Comparison of ENCODE assay signal across 8 cellular contexts in genomic region chr16:71537643-71538042, GRCh38. TPM values are rescaled to one million over a fixed set of nuclear protein-coding genes. Genes with fewer than 3 reads are reported as not detected.
A peak's percentile ranks its signal among the peaks of the same experiment; 100 is the strongest.
DNase-seq lines count a peak whose midpoint lies in the region; ATAC-seq, FAIRE-seq and TF ChIP-seq lines count a peak whose summit lies in the region.

No MANE protein-coding gene starts in this region.

- peak; percentile 43 for DNase-seq in A673 (ENCODE audit: low spot score)
- DNase-seq in GM12864 (ENCODE audit: low read depth) = peak; percentile 21
- DNase-seq in Panc1 (ENCODE audit: low read depth, low spot score) = no peak
- DNase-seq in GM12878 (ENCODE audit: low read depth, low spot score) = peak; percentile 21
- DNase-seq in HepG2 (ENCODE audit: low spot score) = peak; percentile 66
- DNase-seq in upper lobe of left lung = no peak
- no peak for DNase-seq in NCI-H1048 (lab: John Stamatoyannopoulos, UW)

- H3K4me1 ChIP-seq in A673 (ENCODE audit: insufficient read depth, low read length, poor library complexity, severe bottlenecking) (no peaks in the 10 kb centered on the region), Panc1 (ENCODE audit: control insufficient read depth, insufficient read depth, low read length) (no peaks in the 10 kb centered on the region), GM12878 (ENCODE audit: control insufficient read depth, insufficient read depth, low read length) (0 out of 2 replicates have a peak, but pooled peaks cover 4% of the 10 kb centered on the region), HepG2 (ENCODE audit: insufficient read depth, low read length) (no peaks in the 10 kb centered on the region), upper lobe of left lung (no peaks in the 10 kb centered on the region)

- BruUV-seq in A673 (replicated peaks; lab: Mats Ljungman, UMichigan) = no TSS peak
- no TSS peak for BruUV-seq in Panc1 (replicated peaks; lab: Mats Ljungman, UMichigan)
- BruUV-seq in GM12878 (replicated peaks; lab: Mats Ljungman, UMichigan) = no TSS peak
- BruUV-seq in HepG2 (replicated peaks; lab: Mats Ljungman, UMichigan) = no TSS peak

- POLR2A ChIA-PET in A673 (lab: Charles Lee; ENCODE audit: low non-redundant PET) = no interaction called here
- POLR2A ChIA-PET in Panc1 (lab: Charles Lee) = no interaction called here
- POLR2A ChIA-PET in GM12878 (lab: Charles Lee) = no interaction called here
- POLR2A ChIA-PET in HepG2 (lab: Yijun Ruan, JAX) = no interaction called here

- H2AFZ ChIP-seq in GM12878 (ENCODE audit: control insufficient read depth, low read depth, low read length) (0 out of 2 replicates have a peak overlapping the region, but pooled peaks have one; percentile 6), HepG2 (ENCODE audit: low read length) (no peak overlapping the region)

- TF ChIP-seq CTCF in A673 (conservative IDR thresholded peaks at IDR 0.05; ENCODE audit: low read depth, low read length) (peak; percentile 71), GM12864 (IDR thresholded peaks at IDR 0.05; ENCODE audit: low read depth, low read length, missing control alignments) (peak; percentile 84), Panc1 (IDR thresholded peaks at IDR 0.05) (peak; percentile 67), GM12878 (IDR thresholded peaks at IDR 0.05 in 2 of 3, conservative IDR thresholded peaks at IDR 0.05 in 1 of 3; ENCODE audit: control insufficient read depth in 2 of 3, extremely low read depth in 1 of 3, insufficient read depth in 1 of 3, low read depth in 3 of 3, low read length in 3 of 3) (peak; percentile 84 to 87 (median 86)), HepG2 (CRISPR knock-in tag; IDR thresholded peaks at IDR 0.05) (peak; percentile 92), upper lobe of left lung (IDR thresholded peaks at IDR 0.05) (peak in 5 of 6 experiments; percentile 16 to 53 (median 27))

- H3K4me3 ChIP-seq in A673 (ENCODE audit: low read depth, low read length, poor library complexity, severe bottlenecking) (no peak overlapping the region), GM12864 (ENCODE audit: low read depth, low read length) (no peak overlapping the region), Panc1 (ENCODE audit: low read depth in 2 of 2, low read length in 2 of 2) (no peak overlapping the region), GM12878 (no peak overlapping the region), HepG2 (replicated peaks in 1 of 3; ENCODE audit: insufficient read depth in 1 of 3, low read depth in 2 of 3, low read length in 3 of 3) (no peak overlapping the region), upper lobe of left lung (no peak overlapping the region)

- H3K9me3 ChIP-seq in A673 (ENCODE audit: low read depth, low read length, poor library complexity, severe bottlenecking) (no peaks in the 10 kb centered on the region), Panc1 (ENCODE audit: control insufficient read depth, insufficient read depth, low read depth, low read length) (no peaks in the 10 kb centered on the region), GM12878 (replicated peaks; ENCODE audit: control insufficient read depth, insufficient read depth, low read length) (no peaks in the 10 kb centered on the region), HepG2 (ENCODE audit: low read length) (no peaks in the 10 kb centered on the region), upper lobe of left lung (no peaks in the 10 kb centered on the region)

- H3K27ac ChIP-seq in A673 (ENCODE audit: low read depth, low read length, poor library complexity, severe bottlenecking) = no peak overlapping the region
- H3K27ac ChIP-seq in Panc1 (ENCODE audit: low read length) = no peak overlapping the region
- H3K27ac ChIP-seq in GM12878 (ENCODE audit: control insufficient read depth, insufficient read depth) = no peak overlapping the region
- H3K27ac ChIP-seq in HepG2 (ENCODE audit: extremely low read length, insufficient read depth, low read length) = no peak overlapping the region
- no peak overlapping the region for H3K27ac ChIP-seq in upper lobe of left lung

- TF ChIP-seq POLR2A in GM12878 (IDR thresholded peaks at IDR 0.05; ENCODE audit: low read depth, low read length) (no peak), HepG2 (IDR thresholded peaks at IDR 0.05; ENCODE audit: insufficient read depth in 1 of 2, low read depth in 2 of 2, low read length in 2 of 2) (no peak), upper lobe of left lung (IDR thresholded peaks at IDR 0.05) (no peak)

- CTCF ChIA-PET in A673 (lab: Charles Lee) = no interaction called here
- CTCF ChIA-PET in Panc1 (lab: Charles Lee) = no interaction called here
- CTCF ChIA-PET in GM12878 (lab: Yijun Ruan, JAX) = interaction anchor here (0.7 to 8.7 kb wide), 16 partner anchors 9 to 423 kb away, joined by 3 to 134 read pairs (median 10); partner anchors contain the start of gene CHST4
- CTCF ChIA-PET in HepG2 (lab: Yijun Ruan, JAX; ENCODE audit: low intra/inter-chr PET ratio, low total read pairs) = interaction anchor here (2.2 to 2.8 kb wide), 2 partner anchors 73 to 97 kb away, joined by 9 to 20 read pairs; partner anchors contain the start of gene TLE7

- TF ChIP-seq RAD21 in GM12878 (IDR thresholded peaks at IDR 0.05; ENCODE audit: insufficient read depth, low read depth, low read length) (peak; percentile 71), HepG2 (CRISPR knock-in tag; IDR thresholded peaks at IDR 0.05) (peak; percentile 77)

- H3K36me3 ChIP-seq in A673 (ENCODE audit: insufficient read depth, low read length, poor library complexity, severe bottlenecking) (no peaks in the 10 kb centered on the region), Panc1 (ENCODE audit: control insufficient read depth, insufficient read depth, low read length) (no peaks in the 10 kb centered on the region), GM12878 (ENCODE audit: control insufficient read depth in 2 of 2, insufficient read depth in 2 of 2, low read length in 1 of 2) (no peaks in the 10 kb centered on the region), HepG2 (replicated peaks in 1 of 2; ENCODE audit: control insufficient read depth in 1 of 2, insufficient read depth in 2 of 2, low read length in 2 of 2) (no peaks in the 10 kb centered on the region), upper lobe of left lung (no peaks in the 10 kb centered on the region)

- no peak for TF ChIP-seq EP300 in GM12878 (IDR thresholded peaks at IDR 0.05; ENCODE audit: borderline replicate concordance in 1 of 2, control insufficient read depth in 1 of 2, low read depth in 2 of 2, low read length in 2 of 2)
- no peak for TF ChIP-seq EP300 in HepG2 (IDR thresholded peaks at IDR 0.05; ENCODE audit: low read depth in 2 of 2, low read length in 2 of 2)
- no peak for TF ChIP-seq EP300 in HepG2 (CRISPR knock-in tag; IDR thresholded peaks at IDR 0.05; ENCODE audit: borderline replicate concordance)
- TF ChIP-seq EP300 in upper lobe of left lung (IDR thresholded peaks at IDR 0.05) = no peak

- H3K79me2 ChIP-seq in GM12878 (ENCODE audit: control insufficient read depth, insufficient read depth, low read length) = no peaks in the 10 kb centered on the region
- H3K79me2 ChIP-seq in HepG2 (ENCODE audit: insufficient read depth, low read length) = no peaks in the 10 kb centered on the region

- SMC1A ChIA-PET in GM12878 (lab: Charles Lee; ENCODE audit: uncharacterized antibody, unreplicated experiment) = interaction anchor here (0.9 to 4.5 kb wide), 7 partner anchors 12 to 151 kb away, joined by 3 to 52 read pairs (median 15); no protein-coding TSS in a partner anchor

- H3K4me2 ChIP-seq in GM12878 (ENCODE audit: control insufficient read depth, insufficient read depth) (no peak overlapping the region), HepG2 (ENCODE audit: low read depth, low read length) (no peak overlapping the region)

- in situ Hi-C loops in Panc1 (cut with HindIII; ENCODE audit: low pct_unique_long_range_greater_than_20kb, low sequenced_read_pairs) = no loop called here
- in situ Hi-C loops in GM12878 (cut with MboI) = no loop called here
- in situ Hi-C loops in HepG2 (cut with HindIII; ENCODE audit: extremely low pct_ligation_motif_present, low pct_unique_long_range_greater_than_20kb) = loop anchor here (5.0 kb wide), 1 partner anchor 35 kb away; no protein-coding TSS in a partner anchor

- peaks cover 23% of the 10 kb centered on the region for H3K27me3 ChIP-seq in A673 (replicated peaks; ENCODE audit: insufficient read depth, low read depth, low read length, poor library complexity)
- H3K27me3 ChIP-seq in Panc1 (ENCODE audit: control insufficient read depth, insufficient read depth, low read length) = no peaks in the 10 kb centered on the region
- no peaks in the 10 kb centered on the region for H3K27me3 ChIP-seq in GM12878 (replicated peaks in 1 of 2; ENCODE audit: control insufficient read depth in 2 of 2, insufficient read depth in 2 of 2, low read length in 1 of 2)
- H3K27me3 ChIP-seq in HepG2 (ENCODE audit: control insufficient read depth in 1 of 2, insufficient read depth in 2 of 2, low read length in 2 of 2) = peaks cover 0 to 19% of the 10 kb centered on the region in 2 experiments; a peak in 3 of 5 replicates
- H3K27me3 ChIP-seq in upper lobe of left lung = no peaks in the 10 kb centered on the region

- ATAC-seq in HG03342 (IDR thresholded peaks at IDR 0.05; ENCODE audit: unreplicated experiment) = peak; percentile 62
- peak; percentile 79; the same call in 1 of the 2 replicates for ATAC-seq in Panc1
- ATAC-seq in GM12878 = peak; percentile 96
- ATAC-seq in HepG2 = peak; percentile 93
- peak; percentile 32 to 38 for ATAC-seq in upper lobe of left lung (ENCODE audit: low FRiP score in 2 of 2)

- RAD21 ChIA-PET in GM12878 (lab: Charles Lee; ENCODE audit: unreplicated experiment) = interaction anchor here (2.2 to 4.2 kb wide), 4 partner anchors 27 to 72 kb away, joined by 11 to 43 read pairs (median 17); no protein-coding TSS in a partner anchor

- H3K9ac ChIP-seq in GM12878 (ENCODE audit: control insufficient read depth, insufficient read depth, low read length) (no peak overlapping the region), HepG2 (ENCODE audit: insufficient read depth, low read depth, low read length) (no peak overlapping the region)

- H4K20me1 ChIP-seq in GM12878 (ENCODE audit: control insufficient read depth, insufficient read depth) = no peaks in the 10 kb centered on the region
- H4K20me1 ChIP-seq in HepG2 (ENCODE audit: insufficient read depth, low read length) = no peaks in the 10 kb centered on the region

- WGBS in GM12878 (ENCODE audit: insufficient coverage, insufficient replicate concordance, low lambda C conversion rate, missing lambda C conversion rate) = 3% methylated on average over 6 of the region's 6 CpGs
- 7% methylated on average over 5 of the region's 6 CpGs for WGBS in HepG2 (ENCODE audit: low lambda C conversion rate)
- 65 to 74% methylated on average over 6 of the region's 6 CpGs for WGBS in upper lobe of left lung, 2 donors

- FAIRE-seq in GM12878 (lab: Jason Lieb, UNC) (peak; percentile 99), HepG2 (lab: Jason Lieb, UNC) (peak; percentile 99)

- intact Hi-C loops in A673 (cut with micrococcal nuclease; ENCODE audit: unreplicated experiment) (loop anchor here (2.0 kb wide), 1 partner anchor 125 kb away; no protein-coding TSS in a partner anchor), Panc1 (cut with micrococcal nuclease; ENCODE audit: unreplicated experiment) (no loop called here), GM12878 (cut with micrococcal nuclease; ENCODE audit: unreplicated experiment) (loop anchor here (1.0 to 2.0 kb wide), 3 partner anchors 37 to 125 kb away; no protein-coding TSS in a partner anchor), HepG2 (cut with micrococcal nuclease; ENCODE audit: unreplicated experiment) (loop anchor here (1.0 to 5.0 kb wide), 3 partner anchors 35 to 125 kb away; no protein-coding TSS in a partner anchor)

RNA-seq across cellular contexts. Expression of gene CHST4, which starts 11.4 kb away (rescaled TPM):
- not detected in 2 replicates for total RNA-seq in A673 (2021)
- total RNA-seq in Panc1 (2021; ENCODE audit: unreplicated experiment) = 1.1 TPM
- polyA plus RNA-seq in Panc1 (2012; ENCODE audit: insufficient read length) = not detected
- total RNA-seq in GM12878 (2013; cell fraction: nucleolus; rRNA removed) = 0.54 and 0.83 TPM in 2 replicates
- total RNA-seq in GM12878 (2014; rRNA removed) = 0.90 and 1.0 TPM in 2 replicates
- total RNA-seq in GM12878 (2014; rRNA removed; fragmentation: Illumina TruSeq; extraction: Trizol) = 0.55 and 0.67 TPM in 2 replicates
- total RNA-seq in GM12878 (2021) = 0.82 and 1.1 TPM in 2 replicates
- 0.33 TPM for polyA plus RNA-seq in GM12878 (2011; ENCODE audit: low read depth)
- 0.09 and 0.10 TPM in 2 replicates for polyA plus RNA-seq in GM12878 (2011; rRNA removed)
- polyA plus RNA-seq in GM12878 (2011; cell fraction: cytosol; rRNA removed) = 0.12 TPM in 2 replicates
- polyA plus RNA-seq in GM12878 (2011; cell fraction: nucleus; rRNA removed) = 0.09 and 0.10 TPM in 2 replicates
- polyA plus RNA-seq in GM12878 (2012) = 0.39 and 0.79 TPM in 2 replicates
- 0.57 and 0.60 TPM in 2 replicates for polyA plus RNA-seq in GM12878 (2014; fragmentation: Illumina TruSeq; extraction: Trizol)
- polyA plus RNA-seq in GM12878 (2014; fragmentation: Nextera tagmentation; extraction: Ambion mirVana) = 1 to 10 TPM in 1 of 2 experiments, under 1 TPM in 1; 0.60 to 1.4 TPM
- polyA plus RNA-seq in GM12878 (2014; rRNA removed) = 0.50 and 0.81 TPM in 2 replicates
- 1 to 10 TPM; 1.2 to 1.7 TPM for polyA plus RNA-seq in GM12878 (2016; fragmentation: Nextera tagmentation; extraction: Ambion mirVana)
- 0.26 TPM in 1 of 2 replicates, not detected in the other for polyA minus RNA-seq in GM12878 (2011; rRNA and poly(A)+ RNA removed)
- not detected in 2 replicates for polyA minus RNA-seq in GM12878 (2011; cell fraction: cytosol; rRNA and poly(A)+ RNA removed)
- polyA minus RNA-seq in GM12878 (2011; cell fraction: nucleus; rRNA and poly(A)+ RNA removed) = not detected in 2 replicates
- total RNA-seq in HepG2 (2016; rRNA removed; fragmentation: Illumina TruSeq; extraction: Trizol) = not detected in 2 replicates
- not detected in 2 replicates for total RNA-seq in HepG2 (2016; cell fraction: cytosol; rRNA removed; fragmentation: Illumina TruSeq; extraction: Trizol; ENCODE audit: low read depth)
- total RNA-seq in HepG2 (2016; cell fraction: insoluble cytoplasmic fraction; rRNA removed; fragmentation: Illumina TruSeq; extraction: Trizol) = not detected in 2 replicates
- not detected in 2 replicates for total RNA-seq in HepG2 (2016; cell fraction: membrane; rRNA removed; fragmentation: Illumina TruSeq; extraction: Trizol)
- total RNA-seq in HepG2 (2016; cell fraction: nucleus; rRNA removed; fragmentation: Illumina TruSeq; extraction: Trizol) = not detected in 2 replicates
- polyA plus RNA-seq in HepG2 (2011; rRNA removed) = not detected in 2 replicates
- not detected in 2 replicates for polyA plus RNA-seq in HepG2 (2011; cell fraction: cytosol; rRNA removed)
- polyA plus RNA-seq in HepG2 (2011; cell fraction: nucleus; rRNA removed) = not detected in 2 replicates
- polyA plus RNA-seq in HepG2 (2012) = not detected in 2 replicates
- polyA plus RNA-seq in HepG2 (2016; cell fraction: cytosol; fragmentation: Illumina TruSeq; extraction: Trizol; ENCODE audit: low read depth) = not detected in 2 replicates
- not detected in 2 replicates for polyA plus RNA-seq in HepG2 (2016; cell fraction: insoluble cytoplasmic fraction; fragmentation: Illumina TruSeq; extraction: Trizol; ENCODE audit: low read depth)
- not detected in 2 replicates for polyA plus RNA-seq in HepG2 (2016; cell fraction: membrane; fragmentation: Illumina TruSeq; extraction: Trizol; ENCODE audit: low read depth)
- not detected in 2 replicates for polyA plus RNA-seq in HepG2 (2016; cell fraction: nucleus; fragmentation: Illumina TruSeq; extraction: Trizol; ENCODE audit: insufficient read depth, low read depth)
- polyA minus RNA-seq in HepG2 (2011; rRNA and poly(A)+ RNA removed; ENCODE audit: low replicate concordance) = not detected in 2 replicates
- not detected in 2 replicates for polyA minus RNA-seq in HepG2 (2011; cell fraction: cytosol; rRNA and poly(A)+ RNA removed)
- not detected in 2 replicates for polyA minus RNA-seq in HepG2 (2011; cell fraction: nucleus; rRNA and poly(A)+ RNA removed)
- total RNA-seq in upper lobe of left lung = 1 to 10 TPM in 1 of 6 donors, under 1 TPM in 2, not detected in 3; 0.34 to 2.2 (median 0.98) TPM

RNA-seq across cellular contexts. Expression of gene TAT, which starts 39.2 kb away (rescaled TPM):
- not detected in 2 replicates for total RNA-seq in A673 (2021)
- 0.49 TPM for total RNA-seq in Panc1 (2021; ENCODE audit: unreplicated experiment)
- not detected for polyA plus RNA-seq in Panc1 (2012; ENCODE audit: insufficient read length)
- total RNA-seq in GM12878 (2013; cell fraction: nucleolus; rRNA removed) = not detected in 2 replicates
- total RNA-seq in GM12878 (2014; rRNA removed) = 0.05 TPM in 1 of 2 replicates, not detected in the other
- 0.04 TPM in 1 of 2 replicates, not detected in the other for total RNA-seq in GM12878 (2014; rRNA removed; fragmentation: Illumina TruSeq; extraction: Trizol)
- 0.44 and 0.51 TPM in 2 replicates for total RNA-seq in GM12878 (2021)
- polyA plus RNA-seq in GM12878 (2011; ENCODE audit: low read depth) = not detected
- not detected in 2 replicates for polyA plus RNA-seq in GM12878 (2011; rRNA removed)
- polyA plus RNA-seq in GM12878 (2011; cell fraction: cytosol; rRNA removed) = not detected in 2 replicates
- polyA plus RNA-seq in GM12878 (2011; cell fraction: nucleus; rRNA removed) = not detected in 2 replicates
- polyA plus RNA-seq in GM12878 (2012) = 0.05 and 0.06 TPM in 2 replicates
- polyA plus RNA-seq in GM12878 (2014; fragmentation: Illumina TruSeq; extraction: Trizol) = 0.01 TPM in 1 of 2 replicates, not detected in the other
- under 1 TPM; 0.06 to 0.11 TPM for polyA plus RNA-seq in GM12878 (2014; fragmentation: Nextera tagmentation; extraction: Ambion mirVana)
- not detected in 2 replicates for polyA plus RNA-seq in GM12878 (2014; rRNA removed)
- polyA plus RNA-seq in GM12878 (2016; fragmentation: Nextera tagmentation; extraction: Ambion mirVana) = under 1 TPM in 1 of 2 experiments, not detected in 1; 0.19 TPM
- polyA minus RNA-seq in GM12878 (2011; rRNA and poly(A)+ RNA removed) = not detected in 2 replicates
- not detected in 2 replicates for polyA minus RNA-seq in GM12878 (2011; cell fraction: cytosol; rRNA and poly(A)+ RNA removed)
- not detected in 2 replicates for polyA minus RNA-seq in GM12878 (2011; cell fraction: nucleus; rRNA and poly(A)+ RNA removed)
- total RNA-seq in HepG2 (2016; rRNA removed; fragmentation: Illumina TruSeq; extraction: Trizol) = 1.6 and 2.2 TPM in 2 replicates
- 0.44 and 0.51 TPM in 2 replicates for total RNA-seq in HepG2 (2016; cell fraction: cytosol; rRNA removed; fragmentation: Illumina TruSeq; extraction: Trizol; ENCODE audit: low read depth)
- 2.0 and 2.3 TPM in 2 replicates for total RNA-seq in HepG2 (2016; cell fraction: insoluble cytoplasmic fraction; rRNA removed; fragmentation: Illumina TruSeq; extraction: Trizol)
- total RNA-seq in HepG2 (2016; cell fraction: membrane; rRNA removed; fragmentation: Illumina TruSeq; extraction: Trizol) = 0.83 and 1.1 TPM in 2 replicates
- total RNA-seq in HepG2 (2016; cell fraction: nucleus; rRNA removed; fragmentation: Illumina TruSeq; extraction: Trizol) = 1.4 and 2.1 TPM in 2 replicates
- 5.8 and 6.5 TPM in 2 replicates for polyA plus RNA-seq in HepG2 (2011; rRNA removed)
- polyA plus RNA-seq in HepG2 (2011; cell fraction: cytosol; rRNA removed) = 5.1 and 6.4 TPM in 2 replicates
- 3.5 and 4.3 TPM in 2 replicates for polyA plus RNA-seq in HepG2 (2011; cell fraction: nucleus; rRNA removed)
- polyA plus RNA-seq in HepG2 (2012) = 6.1 TPM in 2 replicates
- polyA plus RNA-seq in HepG2 (2016; cell fraction: cytosol; fragmentation: Illumina TruSeq; extraction: Trizol; ENCODE audit: low read depth) = 0.08 and 0.17 TPM in 2 replicates
- 2.8 and 3.4 TPM in 2 replicates for polyA plus RNA-seq in HepG2 (2016; cell fraction: insoluble cytoplasmic fraction; fragmentation: Illumina TruSeq; extraction: Trizol; ENCODE audit: low read depth)
- polyA plus RNA-seq in HepG2 (2016; cell fraction: membrane; fragmentation: Illumina TruSeq; extraction: Trizol; ENCODE audit: low read depth) = 0.38 and 0.55 TPM in 2 replicates
- polyA plus RNA-seq in HepG2 (2016; cell fraction: nucleus; fragmentation: Illumina TruSeq; extraction: Trizol; ENCODE audit: insufficient read depth, low read depth) = 1.9 and 2.0 TPM in 2 replicates
- 9.0 TPM in 1 of 2 replicates, not detected in the other for polyA minus RNA-seq in HepG2 (2011; rRNA and poly(A)+ RNA removed; ENCODE audit: low replicate concordance)
- 3.4 and 3.8 TPM in 2 replicates for polyA minus RNA-seq in HepG2 (2011; cell fraction: cytosol; rRNA and poly(A)+ RNA removed)
- polyA minus RNA-seq in HepG2 (2011; cell fraction: nucleus; rRNA and poly(A)+ RNA removed) = 7.1 and 9.9 TPM in 2 replicates
- total RNA-seq in upper lobe of left lung = under 1 TPM in 4 of 6 donors, not detected in 2; 0.15 to 0.88 (median 0.54) TPM

RNA-seq across cellular contexts. Expression of gene ZNF19, which starts 48.5 kb away (rescaled TPM):
- 2.6 and 3.1 TPM in 2 replicates for total RNA-seq in A673 (2021)
- 2.5 TPM for total RNA-seq in Panc1 (2021; ENCODE audit: unreplicated experiment)
- 0.99 TPM for polyA plus RNA-seq in Panc1 (2012; ENCODE audit: insufficient read length)
- total RNA-seq in GM12878 (2013; cell fraction: nucleolus; rRNA removed) = 23.6 and 24.7 TPM in 2 replicates
- total RNA-seq in GM12878 (2014; rRNA removed) = 2.0 and 3.5 TPM in 2 replicates
- total RNA-seq in GM12878 (2014; rRNA removed; fragmentation: Illumina TruSeq; extraction: Trizol) = 3.0 TPM in 2 replicates
- 2.1 and 2.3 TPM in 2 replicates for total RNA-seq in GM12878 (2021)
- 2.0 TPM for polyA plus RNA-seq in GM12878 (2011; ENCODE audit: low read depth)
- polyA plus RNA-seq in GM12878 (2011; rRNA removed) = 3.3 and 3.6 TPM in 2 replicates
- 1.7 and 2.0 TPM in 2 replicates for polyA plus RNA-seq in GM12878 (2011; cell fraction: cytosol; rRNA removed)
- 8.6 and 9.0 TPM in 2 replicates for polyA plus RNA-seq in GM12878 (2011; cell fraction: nucleus; rRNA removed)
- 2.0 and 2.3 TPM in 2 replicates for polyA plus RNA-seq in GM12878 (2012)
- polyA plus RNA-seq in GM12878 (2014; fragmentation: Illumina TruSeq; extraction: Trizol) = 2.0 and 4.7 TPM in 2 replicates
- polyA plus RNA-seq in GM12878 (2014; fragmentation: Nextera tagmentation; extraction: Ambion mirVana) = 1 to 10 TPM; 1.5 TPM
- 1.0 and 1.4 TPM in 2 replicates for polyA plus RNA-seq in GM12878 (2014; rRNA removed)
- polyA plus RNA-seq in GM12878 (2016; fragmentation: Nextera tagmentation; extraction: Ambion mirVana) = 1 to 10 TPM; 1.3 to 3.0 TPM
- 4.9 and 7.4 TPM in 2 replicates for polyA minus RNA-seq in GM12878 (2011; rRNA and poly(A)+ RNA removed)
- polyA minus RNA-seq in GM12878 (2011; cell fraction: cytosol; rRNA and poly(A)+ RNA removed) = 1.0 and 1.1 TPM in 2 replicates
- 6.0 and 12.3 TPM in 2 replicates for polyA minus RNA-seq in GM12878 (2011; cell fraction: nucleus; rRNA and poly(A)+ RNA removed)
- total RNA-seq in HepG2 (2016; rRNA removed; fragmentation: Illumina TruSeq; extraction: Trizol) = 4.6 and 5.8 TPM in 2 replicates
- 2.1 and 4.1 TPM in 2 replicates for total RNA-seq in HepG2 (2016; cell fraction: cytosol; rRNA removed; fragmentation: Illumina TruSeq; extraction: Trizol; ENCODE audit: low read depth)
- total RNA-seq in HepG2 (2016; cell fraction: insoluble cytoplasmic fraction; rRNA removed; fragmentation: Illumina TruSeq; extraction: Trizol) = 4.1 and 5.9 TPM in 2 replicates
- total RNA-seq in HepG2 (2016; cell fraction: membrane; rRNA removed; fragmentation: Illumina TruSeq; extraction: Trizol) = 5.0 and 5.7 TPM in 2 replicates
- 9.4 and 10.8 TPM in 2 replicates for total RNA-seq in HepG2 (2016; cell fraction: nucleus; rRNA removed; fragmentation: Illumina TruSeq; extraction: Trizol)
- polyA plus RNA-seq in HepG2 (2011; rRNA removed) = 3.2 and 3.7 TPM in 2 replicates
- polyA plus RNA-seq in HepG2 (2011; cell fraction: cytosol; rRNA removed) = 1.4 and 1.9 TPM in 2 replicates
- 6.9 and 16.9 TPM in 2 replicates for polyA plus RNA-seq in HepG2 (2011; cell fraction: nucleus; rRNA removed)
- 3.5 and 3.9 TPM in 2 replicates for polyA plus RNA-seq in HepG2 (2012)
- 0.70 and 0.83 TPM in 2 replicates for polyA plus RNA-seq in HepG2 (2016; cell fraction: cytosol; fragmentation: Illumina TruSeq; extraction: Trizol; ENCODE audit: low read depth)
- polyA plus RNA-seq in HepG2 (2016; cell fraction: insoluble cytoplasmic fraction; fragmentation: Illumina TruSeq; extraction: Trizol; ENCODE audit: low read depth) = 2.9 and 3.0 TPM in 2 replicates
- 1.4 and 1.8 TPM in 2 replicates for polyA plus RNA-seq in HepG2 (2016; cell fraction: membrane; fragmentation: Illumina TruSeq; extraction: Trizol; ENCODE audit: low read depth)
- 5.9 and 7.3 TPM in 2 replicates for polyA plus RNA-seq in HepG2 (2016; cell fraction: nucleus; fragmentation: Illumina TruSeq; extraction: Trizol; ENCODE audit: insufficient read depth, low read depth)
- polyA minus RNA-seq in HepG2 (2011; rRNA and poly(A)+ RNA removed; ENCODE audit: low replicate concordance) = 2.3 and 5.0 TPM in 2 replicates
- 2.3 and 2.4 TPM in 2 replicates for polyA minus RNA-seq in HepG2 (2011; cell fraction: cytosol; rRNA and poly(A)+ RNA removed)
- polyA minus RNA-seq in HepG2 (2011; cell fraction: nucleus; rRNA and poly(A)+ RNA removed) = 20.5 and 25.0 TPM in 2 replicates
- 10 to 100 TPM in 5 of 6 donors, 1 to 10 TPM in 1; 9.4 to 44.0 (median 18.6) TPM for total RNA-seq in upper lobe of left lung

Comparison
In these comparisons a context has a peak if more than half of its experiments do, and no peak if none do; other contexts are left out.
1. DNase-seq: peak in A673 (single experiment), GM12864 (single experiment), GM12878 (single experiment) and HepG2 (single experiment); none in Panc1 (single experiment), upper lobe of left lung (0 of 2) and NCI-H1048 (single experiment).
2. CTCF ChIP-seq: peak in every context shown above with its lines; median percentile 92 in HepG2; 86 in GM12878; 84 in GM12864; 71 in A673; 67 in Panc1; 27 in upper lobe of left lung.
3. ATAC-seq: peak in every context shown above with its lines; median percentile 96 in GM12878; 93 in HepG2; 79 in Panc1; 62 in HG03342; 35 in upper lobe of left lung.
4. CTCF ChIA-PET loops: an anchor here in GM12878 (0.7 to 8.7 kb wide) and HepG2 (2.2 to 2.8 kb wide); none called in A673 and Panc1.